Comparison of ENCODE assay signal across 1 cellular context in the genomic region with DNA sequence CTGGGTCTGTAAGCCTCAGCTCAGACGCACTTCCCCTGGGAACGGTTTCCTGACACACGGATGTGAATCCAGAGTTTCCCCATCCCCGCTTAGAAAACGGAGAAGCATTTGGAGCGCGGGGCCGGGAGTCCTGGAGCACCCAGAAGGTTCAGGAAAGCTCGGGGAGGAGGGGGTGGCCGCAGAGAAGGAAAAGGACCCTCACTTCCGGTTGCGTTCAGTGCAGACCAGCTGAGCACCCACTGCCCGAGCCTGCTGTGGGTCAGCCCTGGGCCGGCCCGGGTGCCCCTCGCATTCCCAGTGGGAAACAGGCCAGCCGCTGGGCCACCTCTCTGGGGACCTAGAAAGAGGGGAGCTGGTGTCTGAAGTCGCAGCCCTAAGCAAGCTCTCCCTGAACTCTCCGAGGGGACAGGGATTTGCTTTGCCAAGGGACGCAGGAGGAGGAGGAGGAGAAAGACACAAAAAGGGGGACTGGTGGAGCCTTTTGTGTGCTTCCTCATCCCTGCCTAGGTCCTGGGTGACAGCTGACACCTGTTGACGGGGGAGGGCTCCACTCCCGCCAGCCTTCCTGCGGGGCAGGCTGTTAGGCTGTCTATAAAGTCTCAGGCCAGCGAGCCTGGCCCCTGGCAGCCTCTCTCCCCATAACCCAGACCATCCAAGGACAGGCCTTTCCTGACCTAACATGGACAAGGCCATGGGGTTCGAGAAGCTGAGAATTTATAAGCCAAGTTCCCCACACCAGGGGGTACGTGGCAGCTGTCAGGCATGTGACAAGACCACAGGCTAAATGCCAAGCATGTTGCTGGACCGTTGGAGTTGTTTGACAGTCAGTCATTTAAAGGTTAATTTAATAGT.
TF ChIP-seq lines count a peak whose summit lies in the region.

No MANE protein-coding gene starts in this region.

TF ChIP-seq in A549, 52 proteins besides CTCF, POLR2A, EP300 and RAD21 (continued from another document):
- TF ChIP-seq REST (IDR thresholded peaks at IDR 0.05) (no peak), HMGXB4 (CRISPR knock-in tag; IDR thresholded peaks at IDR 0.05; ENCODE audit: borderline replicate concordance) (no peak), HOXA7 (CRISPR knock-in tag; IDR thresholded peaks at IDR 0.05) (no peak), RNF2 (IDR thresholded peaks at IDR 0.05; ENCODE audit: borderline replicate concordance, low read depth) (no peak), PHF8 (IDR thresholded peaks at IDR 0.05; ENCODE audit: borderline replicate concordance, low read depth) (no peak)
- TF ChIP-seq, protein P1, sequence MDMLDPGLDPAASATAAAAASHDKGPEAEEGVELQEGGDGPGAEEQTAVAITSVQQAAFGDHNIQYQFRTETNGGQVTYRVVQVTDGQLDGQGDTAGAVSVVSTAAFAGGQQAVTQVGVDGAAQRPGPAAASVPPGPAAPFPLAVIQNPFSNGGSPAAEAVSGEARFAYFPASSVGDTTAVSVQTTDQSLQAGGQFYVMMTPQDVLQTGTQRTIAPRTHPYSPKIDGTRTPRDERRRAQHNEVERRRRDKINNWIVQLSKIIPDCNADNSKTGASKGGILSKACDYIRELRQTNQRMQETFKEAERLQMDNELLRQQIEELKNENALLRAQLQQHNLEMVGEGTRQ (IDR thresholded peaks at IDR 0.05): no peak
